In the genomic region with DNA sequence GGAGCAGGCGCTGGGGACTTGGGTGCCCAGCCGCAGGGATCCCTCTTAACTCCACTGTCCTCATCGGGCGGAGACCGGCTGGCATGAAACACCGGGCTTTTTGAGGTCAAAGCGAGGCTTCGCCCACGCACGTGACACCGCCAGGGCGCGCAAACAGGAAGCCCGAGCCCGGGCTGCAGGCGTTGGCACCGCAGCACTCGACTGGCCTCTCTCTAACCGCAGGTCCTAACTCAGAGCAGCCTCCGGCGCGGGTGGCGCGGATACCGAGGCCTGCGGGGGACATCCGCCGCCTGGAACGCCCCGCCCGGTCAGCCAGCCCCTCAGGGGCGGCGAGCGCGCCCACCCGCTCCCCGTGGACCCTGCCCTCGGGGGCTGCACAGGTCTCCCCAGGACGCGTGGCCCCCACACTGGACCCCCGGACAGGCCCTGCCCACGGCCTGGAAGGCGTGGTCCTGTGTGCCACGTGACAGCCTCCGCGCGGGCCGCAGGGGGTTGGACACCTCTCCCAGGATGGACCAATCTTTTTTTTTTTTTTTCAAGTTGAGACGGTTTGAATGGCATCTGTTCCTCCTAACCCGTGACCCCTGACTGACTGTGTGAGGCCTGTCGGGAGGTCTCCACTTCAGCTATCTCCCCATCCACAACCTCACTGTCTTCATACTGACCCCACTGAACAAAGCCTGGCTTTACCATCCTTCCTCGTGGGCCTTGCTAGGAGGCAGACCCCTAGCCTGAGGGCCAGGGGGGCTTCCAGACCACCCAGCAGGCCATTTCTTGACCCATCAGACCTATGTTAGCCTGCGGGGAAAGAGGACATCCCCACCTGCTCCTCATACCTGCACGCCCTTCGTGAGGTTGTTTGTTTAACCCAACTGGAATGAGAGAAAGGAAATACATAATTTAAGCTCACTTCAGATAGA, we compare ENCODE assay signal across 8 cellular contexts.
DNase-seq lines count a peak whose midpoint lies in the region; ATAC-seq lines count a peak whose summit lies in the region.

No MANE protein-coding gene starts in this region.

- no peak for ATAC-seq in GM21423 (IDR thresholded peaks at IDR 0.05; ENCODE audit: unreplicated experiment)
- ATAC-seq in HG03045 (IDR thresholded peaks at IDR 0.05; ENCODE audit: unreplicated experiment) = no peak
- no peak for ATAC-seq in GM19328 (IDR thresholded peaks at IDR 0.05; ENCODE audit: unreplicated experiment)

- DNase-seq in KBM-7 (peak; percentile 18), head of caudate nucleus (peak in 27 of 42 donors; percentile 28 to 76 (median 51)), SIG-M5 (lab: John Stamatoyannopoulos, UW) (no peak)
- peak; percentile 49 for DNase-seq in activated T-cell treated with anti-CD3 and anti-CD28 coated beads, Interleukin-2, amount 50 U/mL, for 1 hour

- in situ Hi-C loops in KBM-7 (cut with MboI; ENCODE audit: low pct_unique_long_range_greater_than_20kb, low sequenced_read_pairs) = no loop called here

- intact Hi-C loops in head of caudate nucleus (cut with DNase I) = loop anchor here (5.0 kb wide), 1 partner anchor 77 kb away; a partner anchor contains a TSS

- H3K4me3 ChIP-seq in skin epidermis = peak overlapping the region in 4 of 7 experiments; percentile 17 to 37 (median 20)

- H3K27ac ChIP-seq in skin epidermis = peak overlapping the region; percentile 68 to 96 (median 87)
